ENCODE assay signal across 8 cellular contexts in the genomic region with DNA sequence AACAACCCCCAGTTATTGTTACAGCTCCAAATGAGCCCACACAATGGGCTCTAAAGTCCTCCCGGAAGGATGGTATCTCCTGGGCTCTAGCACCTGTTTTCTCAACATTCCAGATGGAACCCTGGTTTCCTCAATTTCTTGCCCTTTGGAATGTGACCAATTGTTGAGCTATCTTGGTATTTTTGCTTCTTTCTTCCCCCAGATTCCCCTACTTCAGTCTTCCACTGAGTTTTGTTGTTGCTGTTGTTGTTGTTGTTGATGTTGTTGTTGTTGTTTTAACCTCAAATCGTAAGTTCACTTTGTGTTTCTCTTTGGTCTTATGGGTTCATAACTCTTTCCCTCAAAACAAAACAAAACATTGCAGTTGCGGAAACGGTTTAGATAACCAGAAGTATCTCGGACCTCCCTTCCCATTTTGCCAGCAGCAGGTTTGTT. TPM values are rescaled to one million over a fixed set of nuclear protein-coding genes. Genes with fewer than 3 reads are reported as not detected.
A peak's percentile ranks its signal among the peaks of the same experiment; 100 is the strongest.
DNase-seq lines count a peak whose midpoint lies in the region; ATAC-seq and TF ChIP-seq lines count a peak whose summit lies in the region.

No MANE protein-coding gene starts in this region.

- H3K9me3 ChIP-seq in Loucy (ENCODE audit: insufficient read depth, low read depth, low read length) (no peaks in the 10 kb centered on the region), neural cell (ENCODE audit: low read length) (no peaks in the 10 kb centered on the region)

- no peak for TF ChIP-seq RAD21 in neural cell (conservative IDR thresholded peaks at IDR 0.05)

- H3F3A ChIP-seq in Loucy (ENCODE audit: low read depth): no peaks in the 10 kb centered on the region
- no peaks in the 10 kb centered on the region for H3F3A ChIP-seq in neural cell (ENCODE audit: insufficient read depth, low read length, poor library complexity, severe bottlenecking)

- H3K9me2 ChIP-seq in Loucy (replicated peaks; ENCODE audit: low read depth, low read length) (no peaks in the 10 kb centered on the region), neural cell (ENCODE audit: insufficient read depth, low read length) (no peaks in the 10 kb centered on the region)

- H3K79me2 ChIP-seq in Loucy (ENCODE audit: insufficient read depth, low read length) (peaks cover 41% of the 10 kb centered on the region), neural cell (replicated peaks; ENCODE audit: insufficient read depth, low read length) (peaks cover 21% of the 10 kb centered on the region)

- H3K4me1 ChIP-seq in Loucy (ENCODE audit: insufficient read depth, low read length, poor library complexity, severe bottlenecking): peaks cover 23% of the 10 kb centered on the region

- H4K20me1 ChIP-seq in Loucy (ENCODE audit: insufficient read depth, low read length, poor library complexity, severe bottlenecking) (peaks cover 14% of the 10 kb centered on the region), neural cell (ENCODE audit: insufficient read depth) (no peaks in the 10 kb centered on the region)

- ATAC-seq in HG03045 (IDR thresholded peaks at IDR 0.05; ENCODE audit: unreplicated experiment) (no peak), GM18868 (IDR thresholded peaks at IDR 0.05; ENCODE audit: unreplicated experiment) (no peak)

- H3K27me3 ChIP-seq in Loucy (ENCODE audit: insufficient read depth, low read length, poor library complexity, severe bottlenecking): no peaks in the 10 kb centered on the region
- H3K27me3 ChIP-seq in neural cell (ENCODE audit: insufficient read depth, low read depth, low read length): no peaks in the 10 kb centered on the region

- H3K4me2 ChIP-seq in Loucy (ENCODE audit: low read depth, low read length, poor library complexity, severe bottlenecking) (peak overlapping the region; percentile 98), neural cell (ENCODE audit: low read length) (peak overlapping the region; percentile 38)

- H3K36me3 ChIP-seq in Loucy (ENCODE audit: insufficient read depth, low read length) (no peaks in the 10 kb centered on the region), neural cell (ENCODE audit: insufficient read depth, low read length) (no peaks in the 10 kb centered on the region)

- no peak overlapping the region for H3K27ac ChIP-seq in neural cell (ENCODE audit: low read length)

- H2AFZ ChIP-seq in Loucy (ENCODE audit: low read length) (peak overlapping the region; percentile 91), neural cell (ENCODE audit: low read depth, low read length) (peak overlapping the region; percentile 22)

- H3K4me3 ChIP-seq in Loucy (ENCODE audit: low read length, poor library complexity, severe bottlenecking) (peak overlapping the region; percentile 90), neural cell (ENCODE audit: low read length) (peak overlapping the region; percentile 95)

- DNase-seq in dermis blood vessel endothelial cell (peak; percentile 45), ecto neural progenitor cell (ENCODE audit: low spot score) (no peak), NCI-H1930 (lab: John Stamatoyannopoulos, UW) (no peak)

- TF ChIP-seq CTCF in GM12872 (IDR thresholded peaks at IDR 0.05; ENCODE audit: insufficient read depth, low read depth, low read length) (0 out of 3 replicates have a peak, but pooled peaks have one; percentile 17), Loucy (conservative IDR thresholded peaks at IDR 0.05; ENCODE audit: low read length) (no peak), neural cell (IDR thresholded peaks at IDR 0.05; ENCODE audit: poor library complexity, severe bottlenecking) (no peak)

- TF ChIP-seq EP300 in neural cell (conservative IDR thresholded peaks at IDR 0.05; ENCODE audit: poor library complexity, severe bottlenecking): no peak

- H3K9ac ChIP-seq in Loucy (ENCODE audit: low read depth, low read length, poor library complexity, severe bottlenecking) (peak overlapping the region; percentile 99), neural cell (ENCODE audit: low read length) (peak overlapping the region; percentile 37)

TF ChIP-seq in neural cell, 6 proteins besides CTCF, POLR2A, EP300 and RAD21:
- TF ChIP-seq MXI1 (conservative IDR thresholded peaks at IDR 0.05; ENCODE audit: poor library complexity, severe bottlenecking): no peak
- no peak for TF ChIP-seq EZH2 (IDR thresholded peaks at IDR 0.05; ENCODE audit: borderline replicate concordance, insufficient read depth, low read length, poor library complexity, severe bottlenecking)
- no peak for TF ChIP-seq POLR2AphosphoS5 (IDR thresholded peaks at IDR 0.05)
- no peak for TF ChIP-seq SMC3 (conservative IDR thresholded peaks at IDR 0.05; ENCODE audit: poor library complexity)
- TF ChIP-seq, protein P1, sequence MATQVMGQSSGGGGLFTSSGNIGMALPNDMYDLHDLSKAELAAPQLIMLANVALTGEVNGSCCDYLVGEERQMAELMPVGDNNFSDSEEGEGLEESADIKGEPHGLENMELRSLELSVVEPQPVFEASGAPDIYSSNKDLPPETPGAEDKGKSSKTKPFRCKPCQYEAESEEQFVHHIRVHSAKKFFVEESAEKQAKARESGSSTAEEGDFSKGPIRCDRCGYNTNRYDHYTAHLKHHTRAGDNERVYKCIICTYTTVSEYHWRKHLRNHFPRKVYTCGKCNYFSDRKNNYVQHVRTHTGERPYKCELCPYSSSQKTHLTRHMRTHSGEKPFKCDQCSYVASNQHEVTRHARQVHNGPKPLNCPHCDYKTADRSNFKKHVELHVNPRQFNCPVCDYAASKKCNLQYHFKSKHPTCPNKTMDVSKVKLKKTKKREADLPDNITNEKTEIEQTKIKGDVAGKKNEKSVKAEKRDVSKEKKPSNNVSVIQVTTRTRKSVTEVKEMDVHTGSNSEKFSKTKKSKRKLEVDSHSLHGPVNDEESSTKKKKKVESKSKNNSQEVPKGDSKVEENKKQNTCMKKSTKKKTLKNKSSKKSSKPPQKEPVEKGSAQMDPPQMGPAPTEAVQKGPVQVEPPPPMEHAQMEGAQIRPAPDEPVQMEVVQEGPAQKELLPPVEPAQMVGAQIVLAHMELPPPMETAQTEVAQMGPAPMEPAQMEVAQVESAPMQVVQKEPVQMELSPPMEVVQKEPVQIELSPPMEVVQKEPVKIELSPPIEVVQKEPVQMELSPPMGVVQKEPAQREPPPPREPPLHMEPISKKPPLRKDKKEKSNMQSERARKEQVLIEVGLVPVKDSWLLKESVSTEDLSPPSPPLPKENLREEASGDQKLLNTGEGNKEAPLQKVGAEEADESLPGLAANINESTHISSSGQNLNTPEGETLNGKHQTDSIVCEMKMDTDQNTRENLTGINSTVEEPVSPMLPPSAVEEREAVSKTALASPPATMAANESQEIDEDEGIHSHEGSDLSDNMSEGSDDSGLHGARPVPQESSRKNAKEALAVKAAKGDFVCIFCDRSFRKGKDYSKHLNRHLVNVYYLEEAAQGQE (IDR thresholded peaks at IDR 0.05; ENCODE audit: borderline replicate concordance): no peak
- TF ChIP-seq TAF1 (IDR thresholded peaks at IDR 0.05; ENCODE audit: low read depth): no peak

RNA-seq across cellular contexts. Expression of gene DDX23, which starts 0.8 kb away (rescaled TPM):
- total RNA-seq in dermis blood vessel endothelial cell: 115 and 124 TPM in 2 replicates
- 94.6 and 96.5 TPM in 2 replicates for polyA plus RNA-seq in neural cell
- 68.2 and 73.7 TPM in 2 replicates for polyA minus RNA-seq in neural cell

RNA-seq across cellular contexts. Expression of gene RND1, which starts 12.9 kb away (rescaled TPM):
- 3.4 and 10.9 TPM in 2 replicates for total RNA-seq in dermis blood vessel endothelial cell
- polyA plus RNA-seq in neural cell: 1.3 and 5.8 TPM in 2 replicates
- polyA minus RNA-seq in neural cell: 4.3 and 6.3 TPM in 2 replicates

RNA-seq across cellular contexts. Expression of gene CACNB3, which starts 34.5 kb away (rescaled TPM):
- 16.3 and 20.0 TPM in 2 replicates for total RNA-seq in dermis blood vessel endothelial cell
- polyA plus RNA-seq in neural cell: 123 and 129 TPM in 2 replicates
- 97.0 and 102 TPM in 2 replicates for polyA minus RNA-seq in neural cell
